22 cellular contexts compared by ENCODE assay signal in the genomic region with DNA sequence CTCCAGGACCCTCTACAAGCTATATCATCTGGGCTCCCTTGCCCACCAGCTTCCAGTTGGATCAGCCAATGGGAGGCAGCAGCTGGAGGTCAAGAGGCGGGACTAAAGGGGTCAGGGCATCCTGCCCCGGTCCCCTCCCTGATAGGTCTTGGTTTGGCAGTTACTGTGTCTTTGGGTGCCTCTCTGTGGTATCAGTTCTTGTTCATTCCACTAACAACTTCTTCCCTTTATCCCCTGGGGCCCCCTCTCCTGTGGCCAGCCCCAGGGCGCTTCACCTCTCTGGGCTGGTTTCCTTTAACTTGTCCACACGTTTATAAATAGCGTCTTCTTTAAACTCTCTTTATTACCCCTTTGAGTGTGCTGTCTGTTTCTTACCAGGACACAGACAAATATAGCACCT.
DNase-seq lines count a peak whose midpoint lies in the region; ATAC-seq, FAIRE-seq and TF ChIP-seq lines count a peak whose summit lies in the region.
"Had no signal": no experiment of that assay in that cellular context is flagged by ENCODE, and none has a peak within 500 bp of the region (broad histone marks: within the 10 kb centered on the region; RNA-seq: fewer than 3 reads in every experiment).

No MANE protein-coding gene starts in this region.

- peak overlapping the region; percentile 4 for H3K27ac ChIP-seq in muscle layer of colon (ENCODE audit: low read depth, low read length)
- peak overlapping the region in 3 of 4 donors; percentile 4 to 37 (median 8) for H3K27ac ChIP-seq in transverse colon
- H3K27ac ChIP-seq: 22Rv1, HL-60 had no signal

- intact Hi-C loops in Right ventricle myocardium inferior (cut with DNase I) (no loop called here), cardiac septum (cut with DNase I) (no loop called here), transverse colon (cut with DNase I; ENCODE audit: low total_unique reads) (no loop called here)

- no peak for TF ChIP-seq EP300 in transverse colon (IDR thresholded peaks at IDR 0.05; ENCODE audit: low read depth)

- ATAC-seq in Right ventricle myocardium inferior, result peak; percentile 76
- no peak for ATAC-seq in GM19455 (IDR thresholded peaks at IDR 0.05; ENCODE audit: unreplicated experiment)
- ATAC-seq: CD8-positive, alpha-beta T cell; HepG2 had no signal

- TF ChIP-seq CTCF in transverse colon (IDR thresholded peaks at IDR 0.05), result no peak

- H3K9me3 ChIP-seq in muscle layer of colon (ENCODE audit: low read length) (no peaks in the 10 kb centered on the region), transverse colon (no peaks in the 10 kb centered on the region)

- H3K27me3 ChIP-seq in muscle layer of colon (ENCODE audit: control insufficient read depth in 1 of 2, insufficient read depth in 2 of 2, low read length in 2 of 2) (no peaks in the 10 kb centered on the region), transverse colon (no peaks in the 10 kb centered on the region)

- H3K4me3 ChIP-seq in muscle layer of colon (ENCODE audit: low read depth in 1 of 2, low read length in 2 of 2), result no peak overlapping the region
- H3K4me3 ChIP-seq in transverse colon, result no peak overlapping the region

- H3K4me1 ChIP-seq in muscle layer of colon (ENCODE audit: insufficient read depth, low read length), result peaks cover 32% of the 10 kb centered on the region
- H3K4me1 ChIP-seq in transverse colon, result no peaks in the 10 kb centered on the region

- H3K36me3 ChIP-seq in muscle layer of colon (ENCODE audit: insufficient read depth, low read length) (no peaks in the 10 kb centered on the region), transverse colon (no peaks in the 10 kb centered on the region)

- H3K9ac ChIP-seq in muscle layer of colon (ENCODE audit: low read length), result no peak overlapping the region

- TF ChIP-seq POLR2A in transverse colon (IDR thresholded peaks at IDR 0.05), result no peak

- in situ Hi-C loops in transverse colon (cut with MboI; ENCODE audit: low pct_ligation_motif_present in 1 of 4, low pct_unique_long_range_greater_than_20kb in 1 of 4, low sequenced_read_pairs in 3 of 4), result no loop called here

- no peak for FAIRE-seq in GM19239 (lab: Jason Lieb, UNC)
- FAIRE-seq: G401.6, HepG2, RCC 7860 had no signal

- 59 to 67% methylated on average over 3 to 5 of the region's 5 CpGs for WGBS in transverse colon (ENCODE audit: low coverage in 1 of 2), 2 donors

- DNase-seq in Right ventricle myocardium inferior (ENCODE audit: missing footprints) (no peak), cardiac septum (ENCODE audit: low spot score) (no peak), NAMALWA (ENCODE audit: low spot score) (peak; percentile 16), transverse colon (no peak), GM19239 (ENCODE audit: insufficient read length, low spot score) (no peak), NCI-H1105 treated with DMSO at 0.1 percent for 48 hours (lab: John Stamatoyannopoulos, UW) (no peak)
- DNase-seq: ACHN; C1 segment of cervical spinal cord; CD8-positive, alpha-beta T cell; H7; KBM-7; NCI-H1105; NCI-H2081; NCI-H2171; NCI-H526 had no signal
